ENCODE assay signal across 8 cellular contexts in genomic region chr7:92589056-92589455, GRCh38. TPM values are rescaled to one million over a fixed set of nuclear protein-coding genes. Genes with fewer than 3 reads are reported as not detected.
DNase-seq lines count a peak whose midpoint lies in the region; ATAC-seq and TF ChIP-seq lines count a peak whose summit lies in the region.

No MANE protein-coding gene starts in this region.

- H3K4me3 Mint-ChIP-seq in T-helper 17 cell, result peak overlapping the region; percentile 95

- peaks cover 35% of the 10 kb centered on the region for H3K4me1 Mint-ChIP-seq in T-helper 17 cell

- H3K27ac Mint-ChIP-seq in T-helper 17 cell, result peak overlapping the region; percentile 98

- H3K9me3 ChIP-seq in T-helper 17 cell (ENCODE audit: control insufficient read depth, low read length, poor library complexity, severe bottlenecking), result no peaks in the 10 kb centered on the region

- H3K36me3 Mint-ChIP-seq in T-helper 17 cell (ENCODE audit: low read depth), result no peaks in the 10 kb centered on the region

- H3K27me3 Mint-ChIP-seq in T-helper 17 cell, result no peaks in the 10 kb centered on the region

- H3K4me3 ChIP-seq in GM12865 (ENCODE audit: low read depth, low read length), result peak overlapping the region; percentile 80
- peak overlapping the region; percentile 90 for H3K4me3 ChIP-seq in fibroblast of pulmonary artery (replicated peaks; ENCODE audit: low read depth, low read length)
- H3K4me3 ChIP-seq in retinal pigment epithelial cell (ENCODE audit: low read length), result peak overlapping the region; percentile 79

- TF ChIP-seq CTCF in GM12865 (IDR thresholded peaks at IDR 0.05; ENCODE audit: insufficient read depth, low read depth, low read length, missing control alignments) (no peak), fibroblast of pulmonary artery (IDR thresholded peaks at IDR 0.05; ENCODE audit: low read length, missing control alignments) (no peak), retinal pigment epithelial cell (conservative IDR thresholded peaks at IDR 0.05; ENCODE audit: low read depth, low read length) (no peak), GM13976 (IDR thresholded peaks at IDR 0.05; ENCODE audit: borderline replicate concordance, control extremely low read depth, extremely low read depth, insufficient read depth, missing control alignments) (no peak)

- ATAC-seq in T-helper 17 cell (no peak), esophagus mucosa (no peak), HG03457 (IDR thresholded peaks at IDR 0.05; ENCODE audit: unreplicated experiment) (no peak)

- DNase-seq in GM12865 (ENCODE audit: low read depth) (no peak), T-helper 17 cell (no peak), fibroblast of pulmonary artery (ENCODE audit: low read depth) (no peak), retinal pigment epithelial cell (ENCODE audit: low read depth) (no peak), DMS 273 (lab: John Stamatoyannopoulos, UW; ENCODE audit: unreplicated experiment) (no peak), GM13976 (ENCODE audit: low spot score) (no peak)

- in situ Hi-C loops in GM13976 (cut with MboI; ENCODE audit: low sequenced_read_pairs, unreplicated experiment), result no loop called here

RNA-seq across cellular contexts. Expression of gene FAM133B, which starts 1.1 kb away (rescaled TPM):
- total RNA-seq in T-helper 17 cell, result 10 to 100 TPM; 71.6 to 77.0 TPM
- 11.8 TPM for total RNA-seq in esophagus mucosa
